In genomic region chr11:47380078-47380477, GRCh38 we compare ENCODE assay signal across 2 cellular contexts.
TF ChIP-seq lines count a peak whose summit lies in the region.

No MANE protein-coding gene starts in this region.

TF ChIP-seq in HEK293, 187 proteins besides CTCF, POLR2A, EP300 and RAD21:
- TF ChIP-seq ZNF837 (tag by site-specific recombination; IDR thresholded peaks at IDR 0.05): no peak
- no peak for TF ChIP-seq IKZF3 (tag by site-specific recombination; IDR thresholded peaks at IDR 0.05)
- no peak for TF ChIP-seq ZNF114 (tag by site-specific recombination; IDR thresholded peaks at IDR 0.05)
- TF ChIP-seq ZSCAN30 (tag by site-specific recombination; IDR thresholded peaks at IDR 0.05): no peak
- TF ChIP-seq ZNF366 (tag by site-specific recombination; conservative IDR thresholded peaks at IDR 0.05): peak; percentile 99
- TF ChIP-seq ZBTB17 (tag by site-specific recombination; IDR thresholded peaks at IDR 0.05): peak; percentile 95
- TF ChIP-seq SETDB1 (IDR thresholded peaks at IDR 0.05; ENCODE audit: insufficient read length, low read length): no peak
- TF ChIP-seq ZNF488 (tag by site-specific recombination; IDR thresholded peaks at IDR 0.05): no peak
- TF ChIP-seq KLF8 (tag by site-specific recombination; IDR thresholded peaks at IDR 0.05): no peak
- no peak for TF ChIP-seq ZNF214 (tag by site-specific recombination; IDR thresholded peaks at IDR 0.05; ENCODE audit: borderline replicate concordance)
TF ChIP-seq in HEK293: peak in this region for 2.

TF ChIP-seq in H1, 55 proteins besides CTCF, POLR2A, EP300 and RAD21:
- no peak for TF ChIP-seq RFX5 (IDR thresholded peaks at IDR 0.05; ENCODE audit: borderline replicate concordance, low read depth, low read length)
- TF ChIP-seq TAF7 (optimal IDR thresholded peaks at IDR 0.05; ENCODE audit: borderline replicate concordance, low read depth, low read length): no peak
- no peak for TF ChIP-seq BCL11A (IDR thresholded peaks at IDR 0.05; ENCODE audit: low read depth in 2 of 2, low read length in 2 of 2)
- TF ChIP-seq HDAC2 (IDR thresholded peaks at IDR 0.05; ENCODE audit: borderline replicate concordance in 1 of 2, low read depth in 2 of 2, low read length in 2 of 2): no peak
- TF ChIP-seq SUZ12 (IDR thresholded peaks at IDR 0.05; ENCODE audit: low read length): no peak
- no peak for TF ChIP-seq POU5F1 (IDR thresholded peaks at IDR 0.05; ENCODE audit: low read depth, low read length)
- no peak for TF ChIP-seq RBBP5 (IDR thresholded peaks at IDR 0.05; ENCODE audit: borderline replicate concordance, low read depth, low read length)
- TF ChIP-seq BACH1 (IDR thresholded peaks at IDR 0.05; ENCODE audit: low read length): no peak
- no peak for TF ChIP-seq NANOG (IDR thresholded peaks at IDR 0.05; ENCODE audit: insufficient read depth, low read depth, low read length, poor library complexity, severe bottlenecking)
- TF ChIP-seq SP1 (IDR thresholded peaks at IDR 0.05; ENCODE audit: low read depth, low read length): no peak
- no peak for TF ChIP-seq GABPA (IDR thresholded peaks at IDR 0.05; ENCODE audit: borderline replicate concordance, insufficient read depth, low read length)
- TF ChIP-seq TCF12 (IDR thresholded peaks at IDR 0.05; ENCODE audit: low read depth, low read length): no peak
- TF ChIP-seq ZNF274 (IDR thresholded peaks at IDR 0.05; ENCODE audit: borderline replicate concordance, extremely low read depth, low read length): no peak
- TF ChIP-seq SP2 (IDR thresholded peaks at IDR 0.05; ENCODE audit: low read length): no peak
- no peak for TF ChIP-seq ASH2L (IDR thresholded peaks at IDR 0.05; ENCODE audit: low read length)
- no peak for TF ChIP-seq CTBP2 (IDR thresholded peaks at IDR 0.05; ENCODE audit: borderline replicate concordance, insufficient read depth, insufficient read length, low read length)
- no peak for TF ChIP-seq CBX5 (IDR thresholded peaks at IDR 0.05; ENCODE audit: low read depth, low read length)
- no peak for TF ChIP-seq MAFK (IDR thresholded peaks at IDR 0.05; ENCODE audit: low read depth, low read length)
- TF ChIP-seq JUND (IDR thresholded peaks at IDR 0.05; ENCODE audit: low read length): no peak
- TF ChIP-seq EZH2 (IDR thresholded peaks at IDR 0.05; ENCODE audit: low read depth, low read length, severe bottlenecking): no peak
TF ChIP-seq in H1: peak in this region for 0.
